ENCODE assay signal across 10 cellular contexts in genomic region chr15:57610130-57610529, GRCh38. TPM values are rescaled to one million over a fixed set of nuclear protein-coding genes. Genes with fewer than 3 reads are reported as not detected.
A peak's percentile ranks its signal among the peaks of the same experiment; 100 is the strongest.
DNase-seq lines count a peak whose midpoint lies in the region; TF ChIP-seq lines count a peak whose summit lies in the region.
"Had no signal": no experiment of that assay in that cellular context is flagged by ENCODE, and none has a peak within 500 bp of the region (broad histone marks: within the 10 kb centered on the region; RNA-seq: fewer than 3 reads in every experiment).

No MANE protein-coding gene starts in this region.

- H3K36me3 ChIP-seq in A673 (ENCODE audit: insufficient read depth, low read length, poor library complexity, severe bottlenecking) = no peaks in the 10 kb centered on the region
- H3K36me3 ChIP-seq in duodenal mucosa (ENCODE audit: control insufficient read depth in 1 of 2, insufficient read depth in 2 of 2, low read length in 2 of 2) = peaks cover 0 to 7% of the 10 kb centered on the region in 2 donors

- DNase-seq in A673 (ENCODE audit: low spot score) (peak; percentile 10), LNCaP clone FGC (ENCODE audit: low read depth) (peak; percentile 85), mesothelial cell of epicardium (ENCODE audit: low spot score in 2 of 2, unreplicated experiment in 2 of 2) (no peak), activated gamma-delta T cell (lab: John Stamatoyannopoulos, UW) (no peak), iPS-NIHi11 (ENCODE audit: low spot score) (no peak), NCI-H2029 (lab: John Stamatoyannopoulos, UW) (no peak)
- no peak for DNase-seq in activated CD4-positive, CD25-positive, alpha-beta regulatory T cell treated with anti-CD3 and anti-CD28 coated beads, Interleukin-2, amount 50 U/mL, for 72 hours
- DNase-seq: activated B cell treated with CpG ODN at 0.5 μM for 24 hours, MM.1S had no signal

- H3K27me3 ChIP-seq in A673 (replicated peaks; ENCODE audit: insufficient read depth, low read depth, low read length, poor library complexity) (no peaks in the 10 kb centered on the region), duodenal mucosa (ENCODE audit: control insufficient read depth in 1 of 2, insufficient read depth in 2 of 2, low read length in 2 of 2) (no peaks in the 10 kb centered on the region)

- peak overlapping the region; percentile 57 for H3K27ac Mint-ChIP-seq in mesothelial cell of epicardium
- H3K27ac Mint-ChIP-seq: activated B cell treated with CpG ODN at 0.5 μM for 24 hours had no signal

- no peaks in the 10 kb centered on the region for H3K36me3 Mint-ChIP-seq in mesothelial cell of epicardium

- H3K9me3 ChIP-seq in A673 (ENCODE audit: low read depth, low read length, poor library complexity, severe bottlenecking) (no peaks in the 10 kb centered on the region), duodenal mucosa (ENCODE audit: control insufficient read depth in 1 of 2, low read length in 2 of 2) (no peaks in the 10 kb centered on the region)

- H3K4me1 Mint-ChIP-seq in mesothelial cell of epicardium = peaks cover 24% of the 10 kb centered on the region
- H3K4me1 Mint-ChIP-seq: activated B cell treated with CpG ODN at 0.5 μM for 24 hours had no signal

- H3K4me3 Mint-ChIP-seq in mesothelial cell of epicardium = no peak overlapping the region
- H3K4me3 Mint-ChIP-seq: activated B cell treated with CpG ODN at 0.5 μM for 24 hours had no signal

- TF ChIP-seq CTCF in A673 (conservative IDR thresholded peaks at IDR 0.05; ENCODE audit: low read depth, low read length) (no peak), LNCaP clone FGC (IDR thresholded peaks at IDR 0.05; ENCODE audit: control insufficient read depth, extremely low read depth, insufficient read depth) (no peak), mesothelial cell of epicardium (IDR thresholded peaks at IDR 0.05; ENCODE audit: unreplicated experiment) (no peak)

- CTCF ChIA-PET in A673 (lab: Charles Lee) = no interaction called here

- no peak overlapping the region for H3K27ac ChIP-seq in A673 (ENCODE audit: low read depth, low read length, poor library complexity, severe bottlenecking)
- H3K27ac ChIP-seq in duodenal mucosa (ENCODE audit: low read depth, low read length) = peak overlapping the region; percentile 60

- intact Hi-C loops in A673 (cut with micrococcal nuclease; ENCODE audit: unreplicated experiment) = no loop called here

- H3K27me3 Mint-ChIP-seq in mesothelial cell of epicardium (ENCODE audit: low read depth) = no peaks in the 10 kb centered on the region
- H3K27me3 Mint-ChIP-seq: activated B cell treated with CpG ODN at 0.5 μM for 24 hours had no signal

- no TSS peak for BruUV-seq in A673 (replicated peaks; lab: Mats Ljungman, UMichigan)

- H3K9me3 Mint-ChIP-seq in mesothelial cell of epicardium = no peaks in the 10 kb centered on the region
- H3K9me3 Mint-ChIP-seq: activated B cell treated with CpG ODN at 0.5 μM for 24 hours had no signal

- H3K4me3 ChIP-seq in A673 (ENCODE audit: low read depth, low read length, poor library complexity, severe bottlenecking) = no peak overlapping the region
- H3K4me3 ChIP-seq in LNCaP clone FGC (ENCODE audit: low read depth, low read length) = no peak overlapping the region
- H3K4me3 ChIP-seq in duodenal mucosa (ENCODE audit: low read depth in 1 of 2, low read length in 2 of 2) = peak overlapping the region in 1 of 2 donors; percentile 16

- H3K9ac ChIP-seq in duodenal mucosa (ENCODE audit: low read depth in 1 of 2, low read length in 2 of 2) = no peak overlapping the region

- H3K4me1 ChIP-seq in A673 (ENCODE audit: insufficient read depth, low read length, poor library complexity, severe bottlenecking) = no peaks in the 10 kb centered on the region
- H3K4me1 ChIP-seq in duodenal mucosa (ENCODE audit: control insufficient read depth in 1 of 2, insufficient read depth in 2 of 2, low read length in 2 of 2) = peaks cover 48 to 53% of the 10 kb centered on the region in 2 donors

- POLR2A ChIA-PET in A673 (lab: Charles Lee; ENCODE audit: low non-redundant PET) = no interaction called here

RNA-seq across cellular contexts. Expression of gene MYZAP, which starts 18.4 kb away (rescaled TPM):
- total RNA-seq in A673 (2021) (not detected in 2 replicates), mesothelial cell of epicardium (3.3 to 3.9 TPM (median 3.8 TPM) in 3 replicates)

Comparison
In these comparisons a context has a peak if more than half of its experiments do, and no peak if none do; other contexts are left out.
1. DNase-seq: peak in A673 (single experiment) and LNCaP clone FGC (single experiment); none in mesothelial cell of epicardium (0 of 2), activated gamma-delta T cell (single experiment), iPS-NIHi11 (single experiment), NCI-H2029 (single experiment) and activated CD4-positive, CD25-positive, alpha-beta regulatory T cell treated with anti-CD3 and anti-CD28 coated beads, Interleukin-2, amount 50 U/mL, for 72 hours (single experiment).